In the genomic region with DNA sequence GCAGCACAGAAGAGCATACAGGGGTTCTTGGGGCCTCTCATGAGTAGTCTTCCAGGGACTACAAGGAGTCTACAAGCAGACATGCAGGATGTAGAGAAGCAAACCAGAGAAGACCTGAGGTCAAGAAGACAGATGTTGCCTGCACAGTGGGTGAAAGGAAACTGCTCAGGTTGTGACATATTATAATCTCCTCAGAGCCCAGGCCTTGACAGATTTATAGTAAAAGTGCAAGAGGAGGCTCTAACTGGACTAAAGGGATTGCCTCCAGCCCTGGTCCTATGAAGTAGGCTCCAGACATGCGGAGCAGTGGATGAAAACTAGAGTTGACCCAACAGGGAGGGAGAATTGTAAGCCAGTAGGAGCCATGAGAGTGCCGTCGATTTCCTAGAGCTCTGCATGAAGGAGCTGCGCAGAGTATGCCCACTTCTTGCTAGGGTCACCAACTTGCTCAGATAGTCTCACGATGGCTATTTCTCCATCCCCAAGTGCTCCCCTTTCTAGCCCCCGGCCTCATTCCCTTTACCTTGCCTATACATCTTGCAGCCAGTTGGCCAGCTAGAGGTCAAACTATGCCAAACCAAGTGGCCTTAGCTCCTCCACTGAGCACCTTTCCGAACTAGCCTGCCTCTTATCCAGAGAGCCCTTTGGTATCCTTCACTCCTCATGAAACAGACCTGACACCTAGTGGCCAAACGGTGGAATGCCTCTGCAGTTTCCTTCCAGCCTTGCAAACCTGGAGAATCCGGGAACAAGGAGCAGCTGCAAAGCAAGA, we compare ENCODE assay signal across 7 cellular contexts. TPM values are rescaled to one million over a fixed set of nuclear protein-coding genes. Genes with fewer than 3 reads are reported as not detected.
A peak's percentile ranks its signal among the peaks of the same experiment; 100 is the strongest.
DNase-seq lines count a peak whose midpoint lies in the region; ATAC-seq and TF ChIP-seq lines count a peak whose summit lies in the region.

No MANE protein-coding gene starts in this region.

- peaks cover 23 to 40% of the 10 kb centered on the region in 2 donors for H3K4me1 ChIP-seq in ascending aorta
- H3K4me1 ChIP-seq in right cardiac atrium (ENCODE audit: control insufficient read depth, insufficient read depth, low read length) = peaks cover 19% of the 10 kb centered on the region

- H3K27ac ChIP-seq in ascending aorta (peak overlapping the region; percentile 87 to 88), right cardiac atrium (ENCODE audit: low read length) (peak overlapping the region; percentile 87)

- H3K27me3 ChIP-seq in ascending aorta (no peaks in the 10 kb centered on the region), right cardiac atrium (ENCODE audit: control insufficient read depth, insufficient read depth) (no peaks in the 10 kb centered on the region)

- peak; percentile 94 for TF ChIP-seq CTCF in GM12875 (IDR thresholded peaks at IDR 0.05; ENCODE audit: borderline replicate concordance, insufficient read depth, low read depth, low read length)
- peak; percentile 93 to 98 (median 95) for TF ChIP-seq CTCF in ascending aorta (IDR thresholded peaks at IDR 0.05)

- H3K4me3 ChIP-seq in GM12875 (ENCODE audit: low read depth, low read length) = no peak overlapping the region
- no peak overlapping the region for H3K4me3 ChIP-seq in ascending aorta
- no peak overlapping the region for H3K4me3 ChIP-seq in right cardiac atrium (ENCODE audit: low read length)

- DNase-seq in NCI-H146 (lab: John Stamatoyannopoulos, UW) (peak; percentile 70), T follicular helper cell (ENCODE audit: low read depth) (peak; percentile 15), ascending aorta (ENCODE audit: low spot score in 2 of 2) (peak in 1 of 2 donors; percentile 91), right cardiac atrium (peak; percentile 68 to 84 (median 81)), retina (peak; percentile 83)

- intact Hi-C loops in ascending aorta (cut with DNase I) (loop anchor here (1.0 to 2.0 kb wide), 3 partner anchors 42 to 233 kb away; no protein-coding TSS in a partner anchor), right cardiac atrium (cut with DNase I) (loop anchor here (1.0 to 5.0 kb wide), 6 partner anchors 83 to 235 kb away; no protein-coding TSS in a partner anchor)

- no peaks in the 10 kb centered on the region for H3K9me3 ChIP-seq in ascending aorta
- H3K9me3 ChIP-seq in right cardiac atrium (ENCODE audit: control insufficient read depth, low read length) = no peaks in the 10 kb centered on the region

- ATAC-seq in right cardiac atrium (peak; percentile 82 to 86), GM21447 (IDR thresholded peaks at IDR 0.05; ENCODE audit: unreplicated experiment) (no peak)

- peaks cover 72 to 74% of the 10 kb centered on the region in 2 donors for H3K36me3 ChIP-seq in ascending aorta

- 55% methylated on average over 9 of the region's 9 CpGs for WGBS in right cardiac atrium

RNA-seq across cellular contexts. Expression of gene IPO9, which starts 36.2 kb away (rescaled TPM):
- total RNA-seq in ascending aorta (9.3 TPM), right cardiac atrium (10 to 100 TPM; 21.7 to 27.9 (median 24.6) TPM)
- 10.3 TPM for polyA plus RNA-seq in right cardiac atrium
